Comparison of ENCODE assay signal across 22 cellular contexts in genomic region chrX:150933945-150934350, GRCh38. TPM values are rescaled to one million over a fixed set of nuclear protein-coding genes. Genes with fewer than 3 reads are reported as not detected.
DNase-seq lines count a peak whose midpoint lies in the region; ATAC-seq and TF ChIP-seq lines count a peak whose summit lies in the region.
"Had no signal": no experiment of that assay in that cellular context is flagged by ENCODE, and none has a peak within 500 bp of the region (broad histone marks: within the 10 kb centered on the region; RNA-seq: fewer than 3 reads in every experiment).

No MANE protein-coding gene starts in this region.

- peaks cover 28% of the 10 kb centered on the region for H3K4me1 Mint-ChIP-seq in chondrocyte (ENCODE audit: low read depth)
- peaks cover 34% of the 10 kb centered on the region for H3K4me1 Mint-ChIP-seq in nephron progenitor cell
- H3K4me1 Mint-ChIP-seq: activated naive CD4-positive, alpha-beta T cell treated with anti-CD3 and anti-CD28 coated beads, Interleukin-2, amount 50 U/mL, for 24 hours had no signal

- H3K9me3 Mint-ChIP-seq in chondrocyte (ENCODE audit: low read depth) (peaks cover 9% of the 10 kb centered on the region), nephron progenitor cell (peaks cover 48% of the 10 kb centered on the region)
- H3K9me3 Mint-ChIP-seq: activated naive CD4-positive, alpha-beta T cell treated with anti-CD3 and anti-CD28 coated beads, Interleukin-2, amount 50 U/mL, for 24 hours; T-helper 1 cell treated with Interleukin-12 subunit alpha and Interleukin-12 subunit beta and Interleukin-4 antibody, amounts not matched to agents 30 μg/mL and 1 μg/mL, for 36 hours had no signal

- DNase-seq in AG10803 (ENCODE audit: low read depth) (peak; percentile 75), chondrocyte (ENCODE audit: low spot score) (peak; percentile 1), nephron progenitor cell (no peak), NCI-H82 (lab: John Stamatoyannopoulos, UW) (no peak), HEK293T (ENCODE audit: extremely low spot score) (no peak)
- DNase-seq in stimulated activated CD8-positive, alpha-beta memory T cell treated with anti-CD3 and anti-CD28 coated beads, Interleukin-4, amount 100 ng/mL, for 48 hours, result no peak
- DNase-seq: activated CD4-positive, alpha-beta T cell treated with anti-CD3 and anti-CD28 coated beads for 48 hours; aorta; effector CD8-positive, alpha-beta T cell; lower lobe of right lung; NCI-H187; occipital lobe; Peyer's patch; right cardiac atrium; trophoblast cell had no signal

- H3K27ac ChIP-seq in HUES6 (ENCODE audit: low read depth, low read length), result peak overlapping the region; percentile 90; the same call in 1 of the 2 replicates
- H3K27ac ChIP-seq: BLaER1 treated with 17β-estradiol and CSF1 and Interleukin-3, amounts not matched to agents 10 nM and 100 nM; lower lobe of right lung; Peyer's patch; SJSA1 had no signal

- H3K4me3 ChIP-seq in AG10803 (ENCODE audit: low read length) (no peak overlapping the region), HUES6 (ENCODE audit: low read depth, low read length) (peak overlapping the region; percentile 12; the same call in 1 of the 2 replicates)
- H3K4me3 ChIP-seq: BLaER1 treated with 17β-estradiol and CSF1 and Interleukin-3, amounts not matched to agents 10 nM and 100 nM; lower lobe of right lung; Peyer's patch; SJSA1 had no signal

- H3K36me3 ChIP-seq in HUES6 (ENCODE audit: control insufficient read depth, insufficient read depth, low read length), result no peaks in the 10 kb centered on the region
- H3K36me3 ChIP-seq: BLaER1 treated with 17β-estradiol and CSF1 and Interleukin-3, amounts not matched to agents 10 nM and 100 nM; lower lobe of right lung; Peyer's patch; SJSA1 had no signal

- no peak for ATAC-seq in GM18502 (IDR thresholded peaks at IDR 0.05; ENCODE audit: poor library complexity, unreplicated experiment)
- ATAC-seq: esophagus mucosa, lower lobe of right lung, right cardiac atrium had no signal

- H3K4me1 ChIP-seq in HUES6 (ENCODE audit: control insufficient read depth, insufficient read depth, low read length), result peaks cover 24% of the 10 kb centered on the region
- H3K4me1 ChIP-seq: lower lobe of right lung, Peyer's patch, SJSA1 had no signal

- no peak overlapping the region for H3K4me3 Mint-ChIP-seq in chondrocyte (ENCODE audit: unreplicated experiment)
- H3K4me3 Mint-ChIP-seq in nephron progenitor cell, result peak overlapping the region; percentile 1
- H3K4me3 Mint-ChIP-seq: activated naive CD4-positive, alpha-beta T cell treated with anti-CD3 and anti-CD28 coated beads, Interleukin-2, amount 50 U/mL, for 24 hours; T-helper 1 cell treated with Interleukin-12 subunit alpha and Interleukin-12 subunit beta and Interleukin-4 antibody, amounts not matched to agents 30 μg/mL and 1 μg/mL, for 36 hours had no signal

- peaks cover 1% of the 10 kb centered on the region for H3K36me3 Mint-ChIP-seq in chondrocyte (ENCODE audit: low read depth)
- H3K36me3 Mint-ChIP-seq in nephron progenitor cell (ENCODE audit: low read depth), result no peaks in the 10 kb centered on the region

- H3K27me3 Mint-ChIP-seq in chondrocyte (ENCODE audit: low read depth), result no peaks in the 10 kb centered on the region
- H3K27me3 Mint-ChIP-seq in nephron progenitor cell (ENCODE audit: low read depth, poor library complexity), result no peaks in the 10 kb centered on the region
- H3K27me3 Mint-ChIP-seq: activated naive CD4-positive, alpha-beta T cell treated with anti-CD3 and anti-CD28 coated beads, Interleukin-2, amount 50 U/mL, for 24 hours had no signal

- POLR2A ChIA-PET in HEK293T (lab: Yijun Ruan, JAX), result no interaction called here

- TF ChIP-seq CTCF in AG10803 (conservative IDR thresholded peaks at IDR 0.05; ENCODE audit: low read length) (no peak), chondrocyte (IDR thresholded peaks at IDR 0.05) (no peak), nephron progenitor cell (IDR thresholded peaks at IDR 0.05) (no peak)

- H3K9me3 ChIP-seq in HUES6 (ENCODE audit: control insufficient read depth, insufficient read depth, low read depth, low read length), result peaks cover 14% of the 10 kb centered on the region
- H3K9me3 ChIP-seq: lower lobe of right lung, SJSA1 had no signal

- H3K27me3 ChIP-seq in HUES6 (ENCODE audit: control insufficient read depth, insufficient read depth, low read length), result no peaks in the 10 kb centered on the region
- H3K27me3 ChIP-seq: Peyer's patch, SJSA1 had no signal

- H3K9ac ChIP-seq in HUES6 (ENCODE audit: low read length), result peak overlapping the region; percentile 85
- H3K9ac ChIP-seq: BLaER1 treated with 17β-estradiol and CSF1 and Interleukin-3, amounts not matched to agents 10 nM and 100 nM had no signal

- H3K27ac Mint-ChIP-seq in chondrocyte (ENCODE audit: unreplicated experiment), result peak overlapping the region; percentile 80
- peak overlapping the region; percentile 48 for H3K27ac Mint-ChIP-seq in nephron progenitor cell
- H3K27ac Mint-ChIP-seq: activated naive CD4-positive, alpha-beta T cell treated with anti-CD3 and anti-CD28 coated beads, Interleukin-2, amount 50 U/mL, for 24 hours; T-helper 1 cell treated with Interleukin-12 subunit alpha and Interleukin-12 subunit beta and Interleukin-4 antibody, amounts not matched to agents 30 μg/mL and 1 μg/mL, for 36 hours had no signal

- CTCF ChIA-PET in HEK293T (lab: Yijun Ruan, JAX), result no interaction called here

TF ChIP-seq in HEK293T, 16 proteins besides CTCF, POLR2A, EP300 and RAD21:
- TF ChIP-seq FOXK2 (IDR thresholded peaks at IDR 0.05) (no peak), PKNOX1 (IDR thresholded peaks at IDR 0.05) (no peak), ARNT (IDR thresholded peaks at IDR 0.05) (no peak), ZNF384 (IDR thresholded peaks at IDR 0.05) (no peak), FOXM1 (IDR thresholded peaks at IDR 0.05; ENCODE audit: borderline replicate concordance) (no peak), BHLHE40 (IDR thresholded peaks at IDR 0.05; ENCODE audit: borderline replicate concordance) (no peak), HDGF (IDR thresholded peaks at IDR 0.05; ENCODE audit: borderline replicate concordance) (no peak), TARDBP (IDR thresholded peaks at IDR 0.05) (no peak), ELF4 (IDR thresholded peaks at IDR 0.05) (no peak), NFRKB (IDR thresholded peaks at IDR 0.05) (no peak), CTBP1 (IDR thresholded peaks at IDR 0.05; ENCODE audit: borderline replicate concordance) (no peak), L3MBTL2 (conservative IDR thresholded peaks at IDR 0.05) (no peak), LEF1 (IDR thresholded peaks at IDR 0.05; ENCODE audit: borderline replicate concordance) (no peak), SUZ12 (IDR thresholded peaks at IDR 0.05) (no peak), SP1 (IDR thresholded peaks at IDR 0.05) (no peak), FOXA1 (IDR thresholded peaks at IDR 0.05) (no peak)
TF ChIP-seq in HEK293T: peak in this region for 0.

RNA-seq across cellular contexts. Expression of gene CD99L2, which starts 35.5 kb away (rescaled TPM):
- total RNA-seq in chondrocyte, result 62.0 to 82.1 TPM (median 81.9 TPM) in 3 replicates

RNA-seq across cellular contexts. Expression of gene HMGB3, which starts 49.2 kb away (rescaled TPM):
- total RNA-seq in chondrocyte, result 34.9 to 49.2 TPM (median 44.4 TPM) in 3 replicates

Comparison
In these comparisons a context has a peak if more than half of its experiments do, and no peak if none do; other contexts are left out.
1. DNase-seq: peak in AG10803 (single experiment) and chondrocyte (single experiment); none in nephron progenitor cell (single experiment), stimulated activated CD8-positive, alpha-beta memory T cell treated with anti-CD3 and anti-CD28 coated beads, Interleukin-4, amount 100 ng/mL, for 48 hours (single experiment), NCI-H82 (single experiment) and HEK293T (single experiment).